In the genomic region with DNA sequence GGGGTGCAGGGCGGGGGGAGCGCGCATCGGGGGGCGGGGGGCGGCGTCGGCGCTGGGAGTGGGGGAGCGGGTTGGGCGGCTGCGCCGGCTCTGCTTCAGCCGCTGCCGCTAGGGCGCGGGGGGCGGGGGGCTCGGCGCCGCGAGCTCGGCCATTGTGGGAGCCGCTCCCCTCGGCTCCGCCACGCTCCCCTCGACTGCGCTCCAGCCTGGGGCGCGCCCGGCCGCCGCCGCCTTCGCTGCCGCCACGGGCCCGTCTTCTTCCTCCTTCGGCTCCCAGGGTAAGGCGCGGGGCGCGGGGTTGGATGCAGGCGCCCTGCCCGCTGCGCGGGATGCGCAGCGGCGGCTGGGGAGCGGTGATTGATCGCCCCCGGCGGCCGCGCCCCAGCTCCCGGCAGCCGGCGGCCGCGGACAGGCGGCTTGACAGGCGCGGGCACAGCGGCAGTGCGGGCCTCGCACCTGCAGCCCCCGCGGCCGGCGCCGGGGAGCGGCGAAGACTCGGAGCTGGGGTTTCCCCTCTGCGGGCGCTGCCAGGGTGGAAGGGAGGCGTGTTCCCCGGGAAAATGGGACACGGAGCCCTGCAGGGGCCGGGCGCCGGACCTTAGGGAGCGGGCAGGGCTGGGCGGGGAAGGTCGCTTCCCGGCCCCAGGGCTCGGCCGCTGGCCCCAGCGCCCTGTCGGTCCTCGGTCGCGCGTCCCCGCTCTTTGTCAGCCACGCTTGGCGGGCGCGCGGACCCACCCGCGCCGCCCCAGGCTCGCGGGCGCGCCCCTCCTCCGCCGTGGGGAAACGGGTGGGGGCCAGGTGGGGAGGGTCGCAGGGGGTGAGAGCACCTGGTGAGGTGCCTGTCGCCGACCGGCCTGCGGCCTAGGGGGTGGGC, we compare ENCODE assay signal across 9 cellular contexts. TPM values are rescaled to one million over a fixed set of nuclear protein-coding genes. Genes with fewer than 3 reads are reported as not detected.
DNase-seq lines count a peak whose midpoint lies in the region; ATAC-seq and TF ChIP-seq lines count a peak whose summit lies in the region.
"Had no signal": no experiment of that assay in that cellular context is flagged by ENCODE, and none has a peak within 500 bp of the region (broad histone marks: within the 10 kb centered on the region; RNA-seq: fewer than 3 reads in every experiment).

No MANE protein-coding gene starts in this region.

- H3K27me3 ChIP-seq in CD4-positive, CD25-positive, alpha-beta regulatory T cell (ENCODE audit: control insufficient read depth, insufficient read depth, low read length): peaks cover 27% of the 10 kb centered on the region
- H3K27me3 ChIP-seq in gastroesophageal sphincter: peaks cover 37% of the 10 kb centered on the region

- peaks cover 38% of the 10 kb centered on the region for H3K27me3 Mint-ChIP-seq in CD4-positive, CD25-positive, alpha-beta regulatory T cell
- H3K27me3 Mint-ChIP-seq in HFFc6 (ENCODE audit: insufficient read depth): peaks cover 6% of the 10 kb centered on the region
- H3K27me3 Mint-ChIP-seq in activated CD8-positive, alpha-beta memory T cell treated with anti-CD3 and anti-CD28 coated beads, Interleukin-2, amount 10 ng/mL, durations not matched to agents 7 days and 5 days: peaks cover 47% of the 10 kb centered on the region

- no peak for TF ChIP-seq EP300 in gastroesophageal sphincter (IDR thresholded peaks at IDR 0.05)

- peaks cover 0 to 15% (median 6%) of the 10 kb centered on the region in 4 donors for H3K4me1 Mint-ChIP-seq in CD4-positive, CD25-positive, alpha-beta regulatory T cell
- peaks cover 17% of the 10 kb centered on the region for H3K4me1 Mint-ChIP-seq in HFFc6 (ENCODE audit: low read depth)
- H3K4me1 Mint-ChIP-seq in activated CD8-positive, alpha-beta memory T cell treated with anti-CD3 and anti-CD28 coated beads, Interleukin-2, amount 10 ng/mL, durations not matched to agents 7 days and 5 days: peaks cover 3% of the 10 kb centered on the region

- no peaks in the 10 kb centered on the region for H3K36me3 ChIP-seq in CD4-positive, CD25-positive, alpha-beta regulatory T cell (ENCODE audit: control insufficient read depth, insufficient read depth, low read length)
- H3K36me3 ChIP-seq in gastroesophageal sphincter: no peaks in the 10 kb centered on the region
- H3K36me3 ChIP-seq: neutrophil had no signal

- peak in 2 of 3 donors; percentile 16 to 20 for DNase-seq in CD4-positive, CD25-positive, alpha-beta regulatory T cell
- DNase-seq in HFFc6 (no peak), posterior vena cava (ENCODE audit: low spot score) (peak; percentile 85), GDM1 (lab: John Stamatoyannopoulos, UW) (no peak)
- DNase-seq in activated CD8-positive, alpha-beta memory T cell treated with anti-CD3 and anti-CD28 coated beads, Interleukin-2, amount 10 ng/mL, durations not matched to agents 7 days and 5 days: no peak

- H3K9me3 ChIP-seq in CD4-positive, CD25-positive, alpha-beta regulatory T cell (ENCODE audit: control insufficient read depth in 2 of 2, low read length in 2 of 2): no peaks in the 10 kb centered on the region
- H3K9me3 ChIP-seq in gastroesophageal sphincter: no peaks in the 10 kb centered on the region
- H3K9me3 ChIP-seq: neutrophil had no signal

- H3K4me3 Mint-ChIP-seq in CD4-positive, CD25-positive, alpha-beta regulatory T cell: peak overlapping the region in 2 of 4 donors; percentile 79 to 85
- H3K4me3 Mint-ChIP-seq in HFFc6: peak overlapping the region; percentile 50
- no peak overlapping the region for H3K4me3 Mint-ChIP-seq in activated CD8-positive, alpha-beta memory T cell treated with anti-CD3 and anti-CD28 coated beads, Interleukin-2, amount 10 ng/mL, durations not matched to agents 7 days and 5 days

- H3K4me1 ChIP-seq in CD4-positive, CD25-positive, alpha-beta regulatory T cell (ENCODE audit: control insufficient read depth, insufficient read depth, low read length, poor library complexity, severe bottlenecking): peaks cover 9% of the 10 kb centered on the region
- H3K4me1 ChIP-seq in gastroesophageal sphincter: peaks cover 0 to 38% (median 7%) of the 10 kb centered on the region in 3 donors

- peaks cover 0 to 2% (median 0%) of the 10 kb centered on the region in 7 donors for H3K9me3 Mint-ChIP-seq in CD4-positive, CD25-positive, alpha-beta regulatory T cell
- H3K9me3 Mint-ChIP-seq in HFFc6: no peaks in the 10 kb centered on the region
- no peaks in the 10 kb centered on the region for H3K9me3 Mint-ChIP-seq in activated CD8-positive, alpha-beta memory T cell treated with anti-CD3 and anti-CD28 coated beads, Interleukin-2, amount 10 ng/mL, durations not matched to agents 7 days and 5 days (ENCODE audit: low read depth)

- WGBS in gastroesophageal sphincter (ENCODE audit: low coverage in 1 of 2), 2 donors: no CpG with 5 or more reads among the region's 117 CpGs

- no peak for TF ChIP-seq POLR2A in gastroesophageal sphincter (IDR thresholded peaks at IDR 0.05)

- TF ChIP-seq CTCF in HFFc6 (IDR thresholded peaks at IDR 0.05): no peak
- peak in 2 of 4 experiments; percentile 3 to 10 for TF ChIP-seq CTCF in gastroesophageal sphincter (IDR thresholded peaks at IDR 0.05)

- H3K36me3 Mint-ChIP-seq in CD4-positive, CD25-positive, alpha-beta regulatory T cell: no peaks in the 10 kb centered on the region
- no peaks in the 10 kb centered on the region for H3K36me3 Mint-ChIP-seq in HFFc6 (ENCODE audit: low read depth)
- no peaks in the 10 kb centered on the region for H3K36me3 Mint-ChIP-seq in activated CD8-positive, alpha-beta memory T cell treated with anti-CD3 and anti-CD28 coated beads, Interleukin-2, amount 10 ng/mL, durations not matched to agents 7 days and 5 days

- intact Hi-C loops in posterior vena cava (cut with DNase I): no loop called here

- CTCF ChIA-PET in activated CD8-positive, alpha-beta memory T cell treated with anti-CD3 and anti-CD28 coated beads, Interleukin-2, amount 10 ng/mL, durations not matched to agents 7 days and 5 days (lab: Charles Lee): no interaction called here

- H3K4me3 ChIP-seq in CD4-positive, CD25-positive, alpha-beta regulatory T cell (ENCODE audit: low read depth, low read length): no peak overlapping the region
- H3K4me3 ChIP-seq in gastroesophageal sphincter: peak overlapping the region; percentile 25 to 69

- no peak overlapping the region for H3K27ac Mint-ChIP-seq in CD4-positive, CD25-positive, alpha-beta regulatory T cell
- no peak overlapping the region for H3K27ac Mint-ChIP-seq in HFFc6
- no peak overlapping the region for H3K27ac Mint-ChIP-seq in activated CD8-positive, alpha-beta memory T cell treated with anti-CD3 and anti-CD28 coated beads, Interleukin-2, amount 10 ng/mL, durations not matched to agents 7 days and 5 days

- ATAC-seq in CD4-positive, CD25-positive, alpha-beta regulatory T cell (ENCODE audit: low read depth in 2 of 2): peak; percentile 37 to 40
- peak; percentile 78 for ATAC-seq in activated CD8-positive, alpha-beta memory T cell treated with anti-CD3 and anti-CD28 coated beads, Interleukin-2, amount 10 ng/mL, durations not matched to agents 7 days and 5 days
- ATAC-seq in gastroesophageal sphincter (peak; percentile 55), HG03196 (IDR thresholded peaks at IDR 0.05; ENCODE audit: unreplicated experiment) (no peak), HG03520 (IDR thresholded peaks at IDR 0.05; ENCODE audit: unreplicated experiment) (no peak)

- H3K27ac ChIP-seq in CD4-positive, CD25-positive, alpha-beta regulatory T cell (ENCODE audit: insufficient read depth, low read length, poor library complexity, severe bottlenecking): no peak overlapping the region
- peak overlapping the region in 2 of 4 donors; percentile 43 to 73 for H3K27ac ChIP-seq in gastroesophageal sphincter
- H3K27ac ChIP-seq: neutrophil had no signal

RNA-seq across cellular contexts. Expression of a gene that starts 55.4 kb away (rescaled TPM):
- 101 TPM for total RNA-seq in CD4-positive, CD25-positive, alpha-beta regulatory T cell
- polyA plus RNA-seq in CD4-positive, CD25-positive, alpha-beta regulatory T cell: 100 to 1,000 TPM; 612 to 867 (median 641) TPM
- 100 to 1,000 TPM; 181 to 275 (median 249) TPM for total RNA-seq in HFFc6 (2021; fragmentation: NEBNext Ultra II Directional; extraction: Animal tissue kit (Norgen Biotek cat#: 25700))
- 100 to 1,000 TPM; 122 to 142 TPM for total RNA-seq in activated CD8-positive, alpha-beta memory T cell treated with anti-CD3 and anti-CD28 coated beads, Interleukin-2, amount 10 ng/mL, durations not matched to agents 7 days and 5 days
- total RNA-seq in gastroesophageal sphincter: 100 to 1,000 TPM; 300 to 553 (median 521) TPM
- total RNA-seq in posterior vena cava: 100 to 1,000 TPM; 203 to 208 TPM

Comparison
In these comparisons a context has a peak if more than half of its experiments do, and no peak if none do; other contexts are left out.
1. ATAC-seq: peak in CD4-positive, CD25-positive, alpha-beta regulatory T cell (2 of 2), activated CD8-positive, alpha-beta memory T cell treated with anti-CD3 and anti-CD28 coated beads, Interleukin-2, amount 10 ng/mL, durations not matched to agents 7 days and 5 days (single experiment) and gastroesophageal sphincter (single experiment); none in HG03196 (single experiment) and HG03520 (single experiment).
2. DNase-seq: peak in CD4-positive, CD25-positive, alpha-beta regulatory T cell (2 of 3) and posterior vena cava (single experiment); none in HFFc6 (single experiment), activated CD8-positive, alpha-beta memory T cell treated with anti-CD3 and anti-CD28 coated beads, Interleukin-2, amount 10 ng/mL, durations not matched to agents 7 days and 5 days (single experiment) and GDM1 (single experiment).